In the genomic region with DNA sequence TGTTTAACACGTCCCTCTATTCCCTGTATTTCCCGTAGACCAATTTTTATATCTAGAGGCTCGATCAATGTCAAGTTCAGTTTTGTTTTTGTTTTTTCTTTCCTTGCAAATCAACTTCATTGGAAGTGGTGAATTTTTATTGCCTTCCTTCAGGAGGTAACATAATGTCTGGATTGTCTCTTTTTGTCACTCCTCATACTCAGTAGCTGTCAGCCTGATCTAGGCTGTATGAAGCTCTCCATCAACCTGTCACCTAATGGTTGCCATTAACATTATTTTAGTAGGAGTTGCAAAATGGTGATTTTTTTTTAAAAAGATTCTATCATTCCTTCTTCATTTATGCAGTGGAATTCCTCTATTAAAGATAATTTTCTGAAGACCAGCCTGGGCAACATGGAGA, we compare ENCODE assay signal across 3 cellular contexts.
"Had no signal": no experiment of that assay in that cellular context is flagged by ENCODE, and none has a peak within 500 bp of the region (broad histone marks: within the 10 kb centered on the region; RNA-seq: fewer than 3 reads in every experiment).

No MANE protein-coding gene starts in this region.

- H3K4me3 ChIP-seq: GM12878 had no signal

- DNase-seq: GDM1, GF-D8 had no signal
